8 cellular contexts compared by ENCODE assay signal in the genomic region with DNA sequence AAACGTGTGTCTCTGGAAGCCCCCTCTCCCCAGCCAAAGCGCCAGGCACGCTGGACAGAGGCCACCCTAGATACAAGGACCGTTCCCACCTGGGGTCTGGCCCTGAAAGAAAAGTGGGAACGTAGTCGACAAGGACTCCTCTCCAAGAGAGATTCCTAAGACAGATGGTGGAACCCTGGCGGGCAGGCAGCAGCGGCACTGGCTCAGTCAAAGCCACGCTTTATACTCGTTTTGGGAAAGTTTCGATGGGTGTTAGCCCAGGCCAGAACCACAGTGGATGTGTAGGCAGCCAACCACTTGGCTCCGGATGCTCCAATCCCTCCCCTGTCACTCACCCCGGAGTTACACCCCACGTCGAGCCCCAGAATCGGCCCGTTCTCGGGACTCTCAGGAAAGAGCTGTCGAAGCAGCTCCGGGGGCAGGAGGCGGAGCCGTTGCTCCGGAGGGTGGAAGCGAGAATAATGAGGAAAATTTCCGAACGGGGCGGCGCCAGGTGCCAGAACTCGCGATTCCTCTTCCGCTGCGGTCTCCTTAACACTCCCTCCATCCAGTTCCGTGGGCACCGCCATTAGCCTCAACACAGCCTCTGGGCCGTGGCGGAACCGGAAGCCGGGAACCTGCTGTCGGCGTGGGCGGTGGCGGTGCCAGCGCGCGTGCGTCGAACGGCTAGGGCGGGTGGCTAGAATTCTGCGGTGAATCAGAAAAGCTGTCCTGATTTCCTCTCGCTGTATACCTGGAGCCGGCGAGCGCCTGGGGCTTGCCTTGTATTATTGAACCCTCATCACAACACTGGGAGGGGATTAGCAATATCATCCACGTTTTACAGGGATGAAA.
DNase-seq lines count a peak whose midpoint lies in the region; ATAC-seq and TF ChIP-seq lines count a peak whose summit lies in the region.

A gene with protein sequence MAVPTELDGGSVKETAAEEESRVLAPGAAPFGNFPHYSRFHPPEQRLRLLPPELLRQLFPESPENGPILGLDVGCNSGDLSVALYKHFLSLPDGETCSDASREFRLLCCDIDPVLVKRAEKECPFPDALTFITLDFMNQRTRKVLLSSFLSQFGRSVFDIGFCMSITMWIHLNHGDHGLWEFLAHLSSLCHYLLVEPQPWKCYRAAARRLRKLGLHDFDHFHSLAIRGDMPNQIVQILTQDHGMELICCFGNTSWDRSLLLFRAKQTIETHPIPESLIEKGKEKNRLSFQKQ (minus strand): TSS at position 588 of the 834 bp plus-strand sequence. CDS start 19 bp downstream, at position 569.

- peaks cover 14% of the 10 kb centered on the region for H3K4me1 ChIP-seq in OCI-LY3 (ENCODE audit: low read length)
- peaks cover 11% of the 10 kb centered on the region for H3K4me1 ChIP-seq in mucosa of stomach (ENCODE audit: control insufficient read depth, insufficient read depth, low read length)

- H2AFZ ChIP-seq in OCI-LY3 (ENCODE audit: low read depth, low read length): peak within 1 kb of the TSS; percentile 94

- no peak for TF ChIP-seq CTCF in OCI-LY3 (IDR thresholded peaks at IDR 0.05; ENCODE audit: low read depth, low read length)

- H3K4me3 ChIP-seq in OCI-LY3 (ENCODE audit: low read length): peak within 1 kb of the TSS; percentile 98
- H3K4me3 ChIP-seq in mucosa of stomach (ENCODE audit: low read length): peak within 1 kb of the TSS; percentile 89

- H3K9me3 ChIP-seq in OCI-LY3 (ENCODE audit: insufficient read depth, low read length): no peaks in the 10 kb centered on the region
- no peaks in the 10 kb centered on the region for H3K9me3 ChIP-seq in mucosa of stomach (ENCODE audit: control insufficient read depth, low read length)

- H3K27me3 ChIP-seq in OCI-LY3 (ENCODE audit: low read depth, low read length): peaks cover under 1% of the 10 kb centered on the region; the same call in 1 of the 2 replicates
- no peaks in the 10 kb centered on the region for H3K27me3 ChIP-seq in mucosa of stomach (ENCODE audit: control insufficient read depth, insufficient read depth, low read length)

- H3K27ac ChIP-seq in OCI-LY3 (ENCODE audit: low read length): peak within 1 kb of the TSS; percentile 67
- H3K27ac ChIP-seq in epithelial cell of prostate: peak within 1 kb of the TSS; percentile 95

- H3K79me2 ChIP-seq in OCI-LY3 (ENCODE audit: low read length): peaks cover 18% of the 10 kb centered on the region

- peak within 1 kb of the TSS; percentile 94 for H3K4me2 ChIP-seq in OCI-LY3 (ENCODE audit: low read length)

- peak within 1 kb of the TSS; percentile 93 for H3K9ac ChIP-seq in OCI-LY3 (ENCODE audit: low read length)
- peak within 1 kb of the TSS; percentile 95 for H3K9ac ChIP-seq in mucosa of stomach (ENCODE audit: low read length)

- DNase-seq in DMS 273 (lab: John Stamatoyannopoulos, UW; ENCODE audit: unreplicated experiment) (peak; percentile 96), HuH-7.5 (ENCODE audit: low spot score) (peak; percentile 74), activated T-cell treated with anti-CD3 and anti-CD28 coated beads for 4 hours (peak; percentile 88), epithelial cell of prostate (ENCODE audit: low read depth, low spot score) (peak; percentile 66)
- peak; percentile 96 for DNase-seq in stimulated activated CD8-positive, alpha-beta memory T cell treated with anti-CD3 and anti-CD28 coated beads, Interleukin-4, amount 100 ng/mL, for 48 hours

- no peaks in the 10 kb centered on the region for H4K20me1 ChIP-seq in OCI-LY3 (ENCODE audit: insufficient read depth, low read length)

- peaks cover 8% of the 10 kb centered on the region for H3K36me3 ChIP-seq in OCI-LY3 (replicated peaks; ENCODE audit: low read depth, low read length)
- H3K36me3 ChIP-seq in mucosa of stomach (ENCODE audit: control insufficient read depth, insufficient read depth, low read length): no peaks in the 10 kb centered on the region

- peak; percentile 82 for ATAC-seq in GM21528 (IDR thresholded peaks at IDR 0.05; ENCODE audit: low FRiP score, unreplicated experiment)

Comparison
In these comparisons a context has a peak if more than half of its experiments do, and no peak if none do; other contexts are left out.
1. Peak in every context shown above with its lines: DNase-seq, ATAC-seq, H3K4me3 ChIP-seq and H3K27ac ChIP-seq.